20 cellular contexts compared by ENCODE assay signal in genomic region chr20:38040276-38040675, GRCh38. TPM values are rescaled to one million over a fixed set of nuclear protein-coding genes. Genes with fewer than 3 reads are reported as not detected.
A peak's percentile ranks its signal among the peaks of the same experiment; 100 is the strongest.
DNase-seq lines count a peak whose midpoint lies in the region; ATAC-seq, FAIRE-seq and TF ChIP-seq lines count a peak whose summit lies in the region.
"Had no signal": no experiment of that assay in that cellular context is flagged by ENCODE, and none has a peak within 500 bp of the region (broad histone marks: within the 10 kb centered on the region; RNA-seq: fewer than 3 reads in every experiment).

No MANE protein-coding gene starts in this region.

- RAD21 ChIA-PET in GM12878 (lab: Charles Lee; ENCODE audit: unreplicated experiment), result interaction anchor here (1.8 kb wide), 1 partner anchor 17 kb away, joined by 6 read pairs; no protein-coding TSS in a partner anchor

- H3K79me1 ChIP-seq in H9 (ENCODE audit: insufficient read depth, low read depth, low read length, poor library complexity, severe bottlenecking), result peaks cover 5% of the 10 kb centered on the region

- FAIRE-seq in GM12878 (lab: Jason Lieb, UNC) (no peak), HepG2 (lab: Jason Lieb, UNC) (no peak)
- FAIRE-seq: GM19239 had no signal

- no peak overlapping the region for H2BK12ac ChIP-seq in H9 (ENCODE audit: insufficient read length, low read depth, low read length)

- H4K91ac ChIP-seq in H9 (ENCODE audit: insufficient read length, low read depth, low read length), result no peak overlapping the region

- TF ChIP-seq EP300 in GM12878 (IDR thresholded peaks at IDR 0.05; ENCODE audit: borderline replicate concordance in 1 of 2, control insufficient read depth in 1 of 2, low read depth in 2 of 2, low read length in 2 of 2) (no peak), HepG2 (IDR thresholded peaks at IDR 0.05; ENCODE audit: low read depth in 2 of 2, low read length in 2 of 2) (no peak), HepG2 (CRISPR knock-in tag; IDR thresholded peaks at IDR 0.05; ENCODE audit: borderline replicate concordance) (no peak)

- H3K36me3 ChIP-seq in HEK293 (ENCODE audit: control insufficient read depth in 2 of 2, insufficient read depth in 1 of 2, low read length in 2 of 2) (peaks cover 17 to 80% of the 10 kb centered on the region in 2 experiments; a peak in 2 of 3 replicates), GM12878 (ENCODE audit: control insufficient read depth in 2 of 2, insufficient read depth in 2 of 2, low read length in 1 of 2) (peaks cover 0 to 28% of the 10 kb centered on the region in 2 experiments; a peak in 2 of 4 replicates), HepG2 (replicated peaks in 1 of 2; ENCODE audit: control insufficient read depth in 1 of 2, insufficient read depth in 2 of 2, low read length in 2 of 2) (peaks cover 30 to 81% of the 10 kb centered on the region in 2 experiments)

- TF ChIP-seq RAD21 in GM12878 (IDR thresholded peaks at IDR 0.05; ENCODE audit: insufficient read depth, low read depth, low read length) (no peak), HepG2 (CRISPR knock-in tag; IDR thresholded peaks at IDR 0.05) (no peak)

- in situ Hi-C loops in GM12878 (cut with MboI), result no loop called here
- in situ Hi-C loops in HepG2 (cut with HindIII; ENCODE audit: extremely low pct_ligation_motif_present, low pct_unique_long_range_greater_than_20kb), result no loop called here

- peak overlapping the region; percentile 37 for H3K27ac Mint-ChIP-seq in activated CD4-positive, alpha-beta T cell treated with anti-CD3 and anti-CD28 coated beads for 36 hours
- no peak overlapping the region for H3K27ac Mint-ChIP-seq in H9
- H3K27ac Mint-ChIP-seq: CD8-positive, alpha-beta T cell; HFFc6 had no signal

- no peak overlapping the region for H4K8ac ChIP-seq in H9 (replicated peaks; ENCODE audit: insufficient read length, low read depth, low read length)

- TF ChIP-seq POLR2A in GM12878 (IDR thresholded peaks at IDR 0.05; ENCODE audit: low read depth, low read length) (no peak), HepG2 (IDR thresholded peaks at IDR 0.05; ENCODE audit: insufficient read depth in 1 of 2, low read depth in 2 of 2, low read length in 2 of 2) (no peak)

- POLR2A ChIA-PET in activated CD4-positive, alpha-beta T cell treated with anti-CD3 and anti-CD28 coated beads for 36 hours (lab: Charles Lee), result interaction anchor here (0.6 kb wide), 1 partner anchor 67 kb away, joined by 3 read pairs; no protein-coding TSS in a partner anchor
- POLR2A ChIA-PET in HEK293 (lab: Yijun Ruan, JAX) (no interaction called here), GM12878 (lab: Charles Lee) (interaction anchor here (1.0 kb wide), 1 partner anchor 112 kb away, joined by 3 read pairs; no protein-coding TSS in a partner anchor), HepG2 (lab: Yijun Ruan, JAX) (interaction anchor here (0.6 to 1.5 kb wide), 2 partner anchors 10 to 13 kb away, joined by 3 read pairs; no protein-coding TSS in a partner anchor)

- intact Hi-C loops in activated CD4-positive, alpha-beta T cell treated with anti-CD3 and anti-CD28 coated beads for 36 hours (cut with DNase I, micrococcal nuclease), result no loop called here
- intact Hi-C loops in GM12878 (cut with micrococcal nuclease; ENCODE audit: unreplicated experiment), result no loop called here
- intact Hi-C loops in HepG2 (cut with micrococcal nuclease; ENCODE audit: unreplicated experiment), result no loop called here

- H2BK15ac ChIP-seq in H9 (ENCODE audit: low read depth, low read length), result no peak overlapping the region

- H3K4me1 Mint-ChIP-seq in activated CD4-positive, alpha-beta T cell treated with anti-CD3 and anti-CD28 coated beads for 36 hours, result peaks cover 49% of the 10 kb centered on the region
- H3K4me1 Mint-ChIP-seq in H9, result peaks cover 3 to 10% of the 10 kb centered on the region in 2 experiments; a peak in 3 of 4 replicates

- no peak for ATAC-seq in activated CD4-positive, alpha-beta T cell treated with anti-CD3 and anti-CD28 coated beads for 36 hours
- ATAC-seq in GM12878 (no peak), HepG2 (no peak)
- ATAC-seq: CD8-positive, alpha-beta T cell had no signal

- H3K14ac ChIP-seq in H9 (ENCODE audit: insufficient read depth, low read length), result no peak overlapping the region

- no peak overlapping the region for H2BK20ac ChIP-seq in H9 (ENCODE audit: low read depth, low read length, poor library complexity, severe bottlenecking)

- no peak overlapping the region for H2BK120ac ChIP-seq in H9 (ENCODE audit: low read depth, low read length, poor library complexity, severe bottlenecking)

- no peak overlapping the region for H3K56ac ChIP-seq in H9 (ENCODE audit: insufficient read length, low read depth, low read length)

- BruUV-seq in GM12878 (replicated peaks; lab: Mats Ljungman, UMichigan) (no TSS peak), HepG2 (replicated peaks; lab: Mats Ljungman, UMichigan) (no TSS peak)

- no peak for DNase-seq in activated CD4-positive, alpha-beta T cell treated with anti-CD3 and anti-CD28 coated beads for 36 hours
- no peak for DNase-seq in activated CD4-positive, alpha-beta T cell treated with anti-CD3 and anti-CD28 coated beads, Interleukin-2, amount 50 U/mL, for 1 hour
- no peak for DNase-seq in GM12878 (ENCODE audit: low read depth, low spot score)
- no peak for DNase-seq in HepG2 (ENCODE audit: low spot score)
- DNase-seq in H9, result no peak
- DNase-seq in nucleus accumbens (lab: John Stamatoyannopoulos, UW), result no peak
- DNase-seq: 8988T; Calu3; CD8-positive, alpha-beta T cell; DMS79 treated with DMSO at 0.1 percent for 48 hours; GF-D8; GM23248; HCEC 1CT; HFFc6; IMR-90 had no signal

- H3K4me3 ChIP-seq in HEK293 (ENCODE audit: low read depth, low read length), result no peak overlapping the region
- H3K4me3 ChIP-seq in GM12878, result no peak overlapping the region
- H3K4me3 ChIP-seq in HepG2 (replicated peaks in 1 of 3; ENCODE audit: insufficient read depth in 1 of 3, low read depth in 2 of 3, low read length in 3 of 3), result no peak overlapping the region
- H3K4me3 ChIP-seq: BLaER1, GM23248 had no signal

- H3K36me3 Mint-ChIP-seq in activated CD4-positive, alpha-beta T cell treated with anti-CD3 and anti-CD28 coated beads for 36 hours (ENCODE audit: low read depth), result peaks cover 44% of the 10 kb centered on the region
- peaks cover 23 to 71% (median 62%) of the 10 kb centered on the region in 3 experiments; a peak in 6 of 7 replicates for H3K36me3 Mint-ChIP-seq in H9 (ENCODE audit: insufficient read depth in 1 of 3, low read depth in 3 of 3)

- whole genome bisulfite sequencing in GM12878 (ENCODE audit: insufficient coverage, insufficient replicate concordance, low lambda C conversion rate, missing lambda C conversion rate), result 100% methylated on average over 1 of the region's 1 CpG
- 98% methylated on average over 1 of the region's 1 CpG for WGBS in HepG2 (ENCODE audit: low lambda C conversion rate)
- no CpG with 5 or more reads among the region's 1 CpG for WGBS in H9 (ENCODE audit: extremely low coverage, insufficient read length, low lambda C conversion rate)

- TF ChIP-seq CTCF in HEK293 (tag by site-specific recombination; IDR thresholded peaks at IDR 0.05) (no peak), GM12878 (IDR thresholded peaks at IDR 0.05 in 2 of 3, conservative IDR thresholded peaks at IDR 0.05 in 1 of 3; ENCODE audit: control insufficient read depth in 2 of 3, extremely low read depth in 1 of 3, insufficient read depth in 1 of 3, low read depth in 3 of 3, low read length in 3 of 3) (no peak), HepG2 (CRISPR knock-in tag; IDR thresholded peaks at IDR 0.05) (no peak), H9 (conservative IDR thresholded peaks at IDR 0.05) (no peak)

- no peak overlapping the region for H4K5ac ChIP-seq in H9 (ENCODE audit: insufficient read length, low read depth, low read length)

- no peak overlapping the region for H3K9ac ChIP-seq in GM12878 (ENCODE audit: control insufficient read depth, insufficient read depth, low read length)
- no peak overlapping the region for H3K9ac ChIP-seq in HepG2 (ENCODE audit: insufficient read depth, low read depth, low read length)
- no peak overlapping the region for H3K9ac ChIP-seq in H9 (ENCODE audit: extremely low read depth, insufficient read length, low read length)
- H3K9ac ChIP-seq: BLaER1, GM23248 had no signal

- no peak overlapping the region for H3K4me3 Mint-ChIP-seq in activated CD4-positive, alpha-beta T cell treated with anti-CD3 and anti-CD28 coated beads for 36 hours
- H3K4me3 Mint-ChIP-seq in H9, result no peak overlapping the region
- H3K4me3 Mint-ChIP-seq: CD14-positive monocyte; CD8-positive, alpha-beta T cell; HFFc6 had no signal

- SMC1A ChIA-PET in GM12878 (lab: Charles Lee; ENCODE audit: uncharacterized antibody, unreplicated experiment), result interaction anchor here (1.1 to 1.8 kb wide), 3 partner anchors 21 to 49 kb away, joined by 3 to 4 read pairs (median 3); no protein-coding TSS in a partner anchor

- no peak overlapping the region for H2AFZ ChIP-seq in GM12878 (ENCODE audit: control insufficient read depth, low read depth, low read length)
- H2AFZ ChIP-seq in HepG2 (ENCODE audit: low read length), result no peak overlapping the region
- no peak overlapping the region for H2AFZ ChIP-seq in H9 (ENCODE audit: low read length)
- H2AFZ ChIP-seq: GM23248 had no signal

- H3K18ac ChIP-seq in H9 (ENCODE audit: insufficient read length, low read depth, low read length), result no peak overlapping the region

- no peak overlapping the region for H3K27ac ChIP-seq in HEK293 (ENCODE audit: extremely low read depth, low read depth, low read length)
- H3K27ac ChIP-seq in GM12878 (ENCODE audit: control insufficient read depth, insufficient read depth), result no peak overlapping the region
- no peak overlapping the region for H3K27ac ChIP-seq in HepG2 (ENCODE audit: extremely low read length, insufficient read depth, low read length)
- H3K27ac ChIP-seq in H9 (ENCODE audit: insufficient read length, low read depth, low read length), result no peak overlapping the region
- H3K27ac ChIP-seq: BLaER1, GM23248, HL-60 had no signal

- H3K4ac ChIP-seq in H9 (ENCODE audit: low read depth, low read length), result no peak overlapping the region

- CTCF ChIA-PET in activated CD4-positive, alpha-beta T cell treated with anti-CD3 and anti-CD28 coated beads for 36 hours (lab: Charles Lee), result interaction anchor here (3.8 kb wide), 1 partner anchor 11 kb away, joined by 20 read pairs; no protein-coding TSS in a partner anchor
- CTCF ChIA-PET in HEK293 (lab: Yijun Ruan, JAX), result interaction anchor here (0.6 to 4.5 kb wide), 3 partner anchors 9 to 19 kb away, joined by 3 to 22 read pairs (median 3); no protein-coding TSS in a partner anchor
- CTCF ChIA-PET in GM12878 (lab: Yijun Ruan, JAX), result interaction anchor here (0.7 to 2.5 kb wide), 4 partner anchors 18 to 186 kb away, joined by 4 to 7 read pairs (median 5); no protein-coding TSS in a partner anchor
- CTCF ChIA-PET in HepG2 (lab: Yijun Ruan, JAX; ENCODE audit: low intra/inter-chr PET ratio, low total read pairs), result no interaction called here

- H3K79me2 ChIP-seq in GM12878 (ENCODE audit: control insufficient read depth, insufficient read depth, low read length) (peaks cover 49% of the 10 kb centered on the region), HepG2 (ENCODE audit: insufficient read depth, low read length) (peaks cover 92% of the 10 kb centered on the region), H9 (ENCODE audit: insufficient read depth, low read length) (peaks cover 6% of the 10 kb centered on the region; the same call in 1 of the 2 replicates)

- no peak overlapping the region for H3T11ph ChIP-seq in H9 (ENCODE audit: low read length)

- H3K4me1 ChIP-seq in HEK293 (ENCODE audit: control insufficient read depth, insufficient read depth, low read length), result no peaks in the 10 kb centered on the region
- H3K4me1 ChIP-seq in GM12878 (ENCODE audit: control insufficient read depth, insufficient read depth, low read length), result peaks cover 3% of the 10 kb centered on the region; the same call in 1 of the 2 replicates
- H3K4me1 ChIP-seq in HepG2 (ENCODE audit: insufficient read depth, low read length), result peaks cover 45% of the 10 kb centered on the region
- H3K4me1 ChIP-seq in H9 (ENCODE audit: insufficient read depth, low read length), result no peaks in the 10 kb centered on the region

- H3K9me3 Mint-ChIP-seq in activated CD4-positive, alpha-beta T cell treated with anti-CD3 and anti-CD28 coated beads for 36 hours (ENCODE audit: low read depth), result no peaks in the 10 kb centered on the region
- no peaks in the 10 kb centered on the region for H3K9me3 Mint-ChIP-seq in H9
- H3K9me3 Mint-ChIP-seq: CD14-positive monocyte; CD8-positive, alpha-beta T cell; HFFc6 had no signal

- H3K23ac ChIP-seq in H9 (ENCODE audit: insufficient read length, low read depth, low read length), result no peak overlapping the region

- no peaks in the 10 kb centered on the region for H3K27me3 ChIP-seq in GM12878 (replicated peaks in 1 of 2; ENCODE audit: control insufficient read depth in 2 of 2, insufficient read depth in 2 of 2, low read length in 1 of 2)
- no peaks in the 10 kb centered on the region for H3K27me3 ChIP-seq in HepG2 (ENCODE audit: control insufficient read depth in 1 of 2, insufficient read depth in 2 of 2, low read length in 2 of 2)
- no peaks in the 10 kb centered on the region for H3K27me3 ChIP-seq in H9 (ENCODE audit: insufficient read depth, low read length)
- H3K27me3 ChIP-seq: BLaER1 had no signal

- no peaks in the 10 kb centered on the region for H3K9me3 ChIP-seq in HEK293 (ENCODE audit: control insufficient read depth, insufficient read depth, low read depth, low read length)
- H3K9me3 ChIP-seq in GM12878 (replicated peaks; ENCODE audit: control insufficient read depth, insufficient read depth, low read length), result no peaks in the 10 kb centered on the region
- no peaks in the 10 kb centered on the region for H3K9me3 ChIP-seq in HepG2 (ENCODE audit: low read length)
- no peaks in the 10 kb centered on the region for H3K9me3 ChIP-seq in H9 (ENCODE audit: control insufficient read depth, low read depth, low read length)
- H3K9me3 ChIP-seq: BLaER1 had no signal

- no peaks in the 10 kb centered on the region for H3K27me3 Mint-ChIP-seq in activated CD4-positive, alpha-beta T cell treated with anti-CD3 and anti-CD28 coated beads for 36 hours
- no peaks in the 10 kb centered on the region for H3K27me3 Mint-ChIP-seq in H9 (ENCODE audit: low read depth)

- H3K23me2 ChIP-seq in H9 (ENCODE audit: insufficient read length, low read depth, low read length, poor library complexity, severe bottlenecking), result no peaks in the 10 kb centered on the region

- no peak overlapping the region for H3K4me2 ChIP-seq in GM12878 (ENCODE audit: control insufficient read depth, insufficient read depth)
- H3K4me2 ChIP-seq in HepG2 (ENCODE audit: low read depth, low read length), result no peak overlapping the region
- no peak overlapping the region for H3K4me2 ChIP-seq in H9 (ENCODE audit: insufficient read depth, insufficient read length, low read length)
- H3K4me2 ChIP-seq: BLaER1 had no signal

- H2AK5ac ChIP-seq in H9 (ENCODE audit: insufficient read length, low read length), result no peak overlapping the region

- H4K20me1 ChIP-seq in GM12878 (ENCODE audit: control insufficient read depth, insufficient read depth) (no peaks in the 10 kb centered on the region), HepG2 (ENCODE audit: insufficient read depth, low read length) (peaks cover 5% of the 10 kb centered on the region; the same call in 1 of the 2 replicates), H9 (ENCODE audit: control insufficient read depth, insufficient read depth, insufficient read length) (no peaks in the 10 kb centered on the region)

- no peak overlapping the region for H2BK5ac ChIP-seq in H9 (ENCODE audit: insufficient read length, low read length)

RNA-seq across cellular contexts. Expression of gene RPRD1B, which starts 6.7 kb away (rescaled TPM):
- 10 to 100 TPM; 29.9 to 36.4 TPM for total RNA-seq in activated CD4-positive, alpha-beta T cell treated with anti-CD3 and anti-CD28 coated beads for 36 hours
- total RNA-seq in GM12878 (2013; cell fraction: nucleolus; rRNA removed), result 80.5 and 87.4 TPM in 2 replicates
- 29.7 and 33.6 TPM in 2 replicates for total RNA-seq in GM12878 (2014; rRNA removed)
- 18.0 and 18.2 TPM in 2 replicates for total RNA-seq in GM12878 (2014; rRNA removed; fragmentation: Illumina TruSeq; extraction: Trizol)
- total RNA-seq in GM12878 (2021), result 30.1 and 30.5 TPM in 2 replicates
- polyA plus RNA-seq in GM12878 (2011; ENCODE audit: low read depth), result 9.2 TPM
- 37.1 and 44.4 TPM in 2 replicates for polyA plus RNA-seq in GM12878 (2011; rRNA removed)
- polyA plus RNA-seq in GM12878 (2011; cell fraction: cytosol; rRNA removed), result 26.0 and 28.2 TPM in 2 replicates
- polyA plus RNA-seq in GM12878 (2011; cell fraction: nucleus; rRNA removed), result 24.3 and 28.1 TPM in 2 replicates
- polyA plus RNA-seq in GM12878 (2012), result 12.4 and 15.0 TPM in 2 replicates
- polyA plus RNA-seq in GM12878 (2014; fragmentation: Illumina TruSeq; extraction: Trizol), result 40.2 and 50.9 TPM in 2 replicates
- 10 to 100 TPM in 1 of 2 experiments, 1 to 10 TPM in 1; 5.2 to 10.7 TPM for polyA plus RNA-seq in GM12878 (2014; fragmentation: Nextera tagmentation; extraction: Ambion mirVana)
- 29.6 and 29.7 TPM in 2 replicates for polyA plus RNA-seq in GM12878 (2014; rRNA removed)
- 10 to 100 TPM; 30.3 to 30.4 TPM for polyA plus RNA-seq in GM12878 (2016; fragmentation: Nextera tagmentation; extraction: Ambion mirVana)
- 27.3 and 27.4 TPM in 2 replicates for polyA minus RNA-seq in GM12878 (2011; rRNA and poly(A)+ RNA removed)
- 19.4 and 21.9 TPM in 2 replicates for polyA minus RNA-seq in GM12878 (2011; cell fraction: cytosol; rRNA and poly(A)+ RNA removed)
- 33.4 and 57.1 TPM in 2 replicates for polyA minus RNA-seq in GM12878 (2011; cell fraction: nucleus; rRNA and poly(A)+ RNA removed)
- total RNA-seq in HepG2 (2016; rRNA removed; fragmentation: Illumina TruSeq; extraction: Trizol), result 41.5 and 45.6 TPM in 2 replicates
- 88.9 and 116 TPM in 2 replicates for total RNA-seq in HepG2 (2016; cell fraction: cytosol; rRNA removed; fragmentation: Illumina TruSeq; extraction: Trizol; ENCODE audit: low read depth)
- 39.5 and 44.6 TPM in 2 replicates for total RNA-seq in HepG2 (2016; cell fraction: insoluble cytoplasmic fraction; rRNA removed; fragmentation: Illumina TruSeq; extraction: Trizol)
- 25.9 and 26.4 TPM in 2 replicates for total RNA-seq in HepG2 (2016; cell fraction: membrane; rRNA removed; fragmentation: Illumina TruSeq; extraction: Trizol)
- total RNA-seq in HepG2 (2016; cell fraction: nucleus; rRNA removed; fragmentation: Illumina TruSeq; extraction: Trizol), result 54.7 and 73.0 TPM in 2 replicates
- 29.7 and 31.1 TPM in 2 replicates for polyA plus RNA-seq in HepG2 (2011; rRNA removed)
- 16.3 and 23.0 TPM in 2 replicates for polyA plus RNA-seq in HepG2 (2011; cell fraction: cytosol; rRNA removed)
- polyA plus RNA-seq in HepG2 (2011; cell fraction: nucleus; rRNA removed), result 23.9 and 28.8 TPM in 2 replicates
- polyA plus RNA-seq in HepG2 (2012), result 25.6 and 28.2 TPM in 2 replicates
- 1.9 and 2.1 TPM in 2 replicates for polyA plus RNA-seq in HepG2 (2016; cell fraction: cytosol; fragmentation: Illumina TruSeq; extraction: Trizol; ENCODE audit: low read depth)
- polyA plus RNA-seq in HepG2 (2016; cell fraction: insoluble cytoplasmic fraction; fragmentation: Illumina TruSeq; extraction: Trizol; ENCODE audit: low read depth), result 40.0 and 47.0 TPM in 2 replicates
- 7.1 and 7.5 TPM in 2 replicates for polyA plus RNA-seq in HepG2 (2016; cell fraction: membrane; fragmentation: Illumina TruSeq; extraction: Trizol; ENCODE audit: low read depth)
- polyA plus RNA-seq in HepG2 (2016; cell fraction: nucleus; fragmentation: Illumina TruSeq; extraction: Trizol; ENCODE audit: insufficient read depth, low read depth), result 61.9 and 76.1 TPM in 2 replicates
- polyA minus RNA-seq in HepG2 (2011; rRNA and poly(A)+ RNA removed; ENCODE audit: low replicate concordance), result 39.2 and 72.4 TPM in 2 replicates
- polyA minus RNA-seq in HepG2 (2011; cell fraction: cytosol; rRNA and poly(A)+ RNA removed), result 36.2 and 48.9 TPM in 2 replicates
- polyA minus RNA-seq in HepG2 (2011; cell fraction: nucleus; rRNA and poly(A)+ RNA removed), result 98.0 and 104 TPM in 2 replicates
- total RNA-seq in H9 (2021), result 33.4 and 34.3 TPM in 2 replicates

RNA-seq across cellular contexts. Expression of gene TTI1, which starts 7.0 kb away (rescaled TPM):
- 10 to 100 TPM; 35.6 to 36.7 TPM for total RNA-seq in activated CD4-positive, alpha-beta T cell treated with anti-CD3 and anti-CD28 coated beads for 36 hours
- 85.3 and 87.8 TPM in 2 replicates for total RNA-seq in GM12878 (2013; cell fraction: nucleolus; rRNA removed)
- total RNA-seq in GM12878 (2014; rRNA removed) (24.1 and 26.9 TPM in 2 replicates), GM12878 (2014; rRNA removed; fragmentation: Illumina TruSeq; extraction: Trizol) (25.2 and 26.7 TPM in 2 replicates), GM12878 (2021) (25.6 and 27.2 TPM in 2 replicates), HepG2 (2016; rRNA removed; fragmentation: Illumina TruSeq; extraction: Trizol) (39.8 and 51.7 TPM in 2 replicates), H9 (2021) (37.4 and 38.3 TPM in 2 replicates)
- 10.7 TPM for polyA plus RNA-seq in GM12878 (2011; ENCODE audit: low read depth)
- polyA plus RNA-seq in GM12878 (2011; rRNA removed) (23.1 and 24.0 TPM in 2 replicates), GM12878 (2014; fragmentation: Illumina TruSeq; extraction: Trizol) (22.2 and 25.8 TPM in 2 replicates), GM12878 (2014; fragmentation: Nextera tagmentation; extraction: Ambion mirVana) (1 to 10 TPM; 5.3 to 5.5 TPM), GM12878 (2014; rRNA removed) (18.1 and 19.8 TPM in 2 replicates), GM12878 (2016; fragmentation: Nextera tagmentation; extraction: Ambion mirVana) (10 to 100 TPM; 39.8 to 44.6 TPM), HepG2 (2011; rRNA removed) (21.5 and 22.9 TPM in 2 replicates)
- polyA plus RNA-seq in GM12878 (2011; cell fraction: cytosol; rRNA removed), result 18.7 and 22.2 TPM in 2 replicates
- 17.7 and 18.8 TPM in 2 replicates for polyA plus RNA-seq in GM12878 (2011; cell fraction: nucleus; rRNA removed)
- polyA plus RNA-seq in GM12878 (2012), result 13.3 and 15.3 TPM in 2 replicates
- 57.0 and 60.1 TPM in 2 replicates for polyA minus RNA-seq in GM12878 (2011; rRNA and poly(A)+ RNA removed)
- polyA minus RNA-seq in GM12878 (2011; cell fraction: cytosol; rRNA and poly(A)+ RNA removed), result 11.9 and 15.2 TPM in 2 replicates
- polyA minus RNA-seq in GM12878 (2011; cell fraction: nucleus; rRNA and poly(A)+ RNA removed), result 33.5 and 42.4 TPM in 2 replicates
- total RNA-seq in HepG2 (2016; cell fraction: cytosol; rRNA removed; fragmentation: Illumina TruSeq; extraction: Trizol; ENCODE audit: low read depth), result 4.3 and 5.3 TPM in 2 replicates
- 39.0 and 48.3 TPM in 2 replicates for total RNA-seq in HepG2 (2016; cell fraction: insoluble cytoplasmic fraction; rRNA removed; fragmentation: Illumina TruSeq; extraction: Trizol)
- 12.1 and 12.8 TPM in 2 replicates for total RNA-seq in HepG2 (2016; cell fraction: membrane; rRNA removed; fragmentation: Illumina TruSeq; extraction: Trizol)
- 53.4 and 63.7 TPM in 2 replicates for total RNA-seq in HepG2 (2016; cell fraction: nucleus; rRNA removed; fragmentation: Illumina TruSeq; extraction: Trizol)
- polyA plus RNA-seq in HepG2 (2011; cell fraction: cytosol; rRNA removed), result 15.4 and 16.2 TPM in 2 replicates
- polyA plus RNA-seq in HepG2 (2011; cell fraction: nucleus; rRNA removed), result 16.1 and 18.5 TPM in 2 replicates
- 15.4 and 20.9 TPM in 2 replicates for polyA plus RNA-seq in HepG2 (2012)
- polyA plus RNA-seq in HepG2 (2016; cell fraction: cytosol; fragmentation: Illumina TruSeq; extraction: Trizol; ENCODE audit: low read depth), result 2.1 and 2.4 TPM in 2 replicates
- 23.2 and 30.3 TPM in 2 replicates for polyA plus RNA-seq in HepG2 (2016; cell fraction: insoluble cytoplasmic fraction; fragmentation: Illumina TruSeq; extraction: Trizol; ENCODE audit: low read depth)
- polyA plus RNA-seq in HepG2 (2016; cell fraction: membrane; fragmentation: Illumina TruSeq; extraction: Trizol; ENCODE audit: low read depth), result 3.8 and 4.7 TPM in 2 replicates
- polyA plus RNA-seq in HepG2 (2016; cell fraction: nucleus; fragmentation: Illumina TruSeq; extraction: Trizol; ENCODE audit: insufficient read depth, low read depth), result 32.5 and 34.5 TPM in 2 replicates
- 67.8 and 87.6 TPM in 2 replicates for polyA minus RNA-seq in HepG2 (2011; rRNA and poly(A)+ RNA removed; ENCODE audit: low replicate concordance)
- 20.3 and 23.7 TPM in 2 replicates for polyA minus RNA-seq in HepG2 (2011; cell fraction: cytosol; rRNA and poly(A)+ RNA removed)
- 72.5 and 93.6 TPM in 2 replicates for polyA minus RNA-seq in HepG2 (2011; cell fraction: nucleus; rRNA and poly(A)+ RNA removed)
